8 cellular contexts compared by ENCODE assay signal in genomic region chr14:68979021-68979721, GRCh38. TPM values are rescaled to one million over a fixed set of nuclear protein-coding genes. Genes with fewer than 3 reads are reported as not detected.
DNase-seq lines count a peak whose midpoint lies in the region; ATAC-seq, FAIRE-seq and TF ChIP-seq lines count a peak whose summit lies in the region.

ACTN1 (minus strand) TSS chr14:68979302; CDS start chr14:68979056, 246 bp downstream.

- in situ Hi-C loops in HepG2 (cut with HindIII; ENCODE audit: extremely low pct_ligation_motif_present, low pct_unique_long_range_greater_than_20kb) = loop anchor here (5.0 kb wide), 1 partner anchor 37 kb away; no protein-coding TSS in a partner anchor

- H3K27ac ChIP-seq in duodenal mucosa (ENCODE audit: low read depth, low read length) (peak within 1 kb of the TSS; percentile 92), HepG2 (ENCODE audit: extremely low read length, insufficient read depth, low read length) (peak within 1 kb of the TSS; percentile 90)

- H3K4me3 ChIP-seq in duodenal mucosa (ENCODE audit: low read depth in 1 of 2, low read length in 2 of 2) (peak within 1 kb of the TSS; percentile 77 to 83), HepG2 (replicated peaks in 1 of 3; ENCODE audit: insufficient read depth in 1 of 3, low read depth in 2 of 3, low read length in 3 of 3) (peak within 1 kb of the TSS; percentile 95 to 97 (median 95))

- POLR2A ChIA-PET in activated CD8-positive, alpha-beta T cell treated with anti-CD3 and anti-CD28 coated beads, Interleukin-2, amount 10 ng/mL, durations not matched to agents 7 days and 5 days (lab: Charles Lee) = interaction anchor here (0.6 kb wide), 1 partner anchor 20 kb away, joined by 3 read pairs; no protein-coding TSS in a partner anchor
- POLR2A ChIA-PET in HepG2 (lab: Yijun Ruan, JAX) = interaction anchor here (0.9 to 1.6 kb wide), 9 partner anchors 10 to 40 kb away, joined by 3 to 9 read pairs (median 4); no protein-coding TSS in a partner anchor

- peak within 1 kb of the TSS; percentile 76 to 85 for H3K9ac ChIP-seq in duodenal mucosa (ENCODE audit: low read depth in 1 of 2, low read length in 2 of 2)
- H3K9ac ChIP-seq in HepG2 (ENCODE audit: insufficient read depth, low read depth, low read length) = peak within 1 kb of the TSS; percentile 93

- H3K36me3 ChIP-seq in duodenal mucosa (ENCODE audit: control insufficient read depth in 1 of 2, insufficient read depth in 2 of 2, low read length in 2 of 2) = peaks cover 0 to under 1% of the 10 kb centered on the region in 2 donors
- H3K36me3 ChIP-seq in HepG2 (replicated peaks in 1 of 2; ENCODE audit: control insufficient read depth in 1 of 2, insufficient read depth in 2 of 2, low read length in 2 of 2) = peaks cover 3 to 11% of the 10 kb centered on the region in 2 experiments; a peak in 4 of 5 replicates

- DNase-seq in DMS114 treated with DMSO at 0.1 percent for 48 hours (lab: John Stamatoyannopoulos, UW; ENCODE audit: unreplicated experiment) = peak; percentile 85
- peak; percentile 97 for DNase-seq in NCI-H82 (lab: John Stamatoyannopoulos, UW)
- DNase-seq in activated CD8-positive, alpha-beta T cell treated with anti-CD3 and anti-CD28 coated beads, Interleukin-2, amount 10 ng/mL, durations not matched to agents 7 days and 5 days = peak; percentile 60
- peak; percentile 94 for DNase-seq in HepG2 (ENCODE audit: low spot score)
- DNase-seq in stimulated activated CD4-positive, alpha-beta T cell treated with anti-CD3 and anti-CD28 coated beads, Interleukin-2, amount 100 ng/mL, for 4 hours (ENCODE audit: low read depth) = peak; percentile 46

- CTCF ChIA-PET in activated CD8-positive, alpha-beta T cell treated with anti-CD3 and anti-CD28 coated beads, Interleukin-2, amount 10 ng/mL, durations not matched to agents 7 days and 5 days (lab: Charles Lee) = interaction anchor here (1.3 kb wide), 1 partner anchor 129 kb away, joined by 4 read pairs; no protein-coding TSS in a partner anchor
- CTCF ChIA-PET in HepG2 (lab: Yijun Ruan, JAX; ENCODE audit: low intra/inter-chr PET ratio, low total read pairs) = interaction anchor here (1.1 kb wide), 1 partner anchor 41 kb away, joined by 3 read pairs; no protein-coding TSS in a partner anchor

- no TSS peak for BruUV-seq in HepG2 (replicated peaks; lab: Mats Ljungman, UMichigan)

- peaks cover 22 to 28% of the 10 kb centered on the region in 2 donors for H3K4me1 ChIP-seq in duodenal mucosa (ENCODE audit: control insufficient read depth in 1 of 2, insufficient read depth in 2 of 2, low read length in 2 of 2)
- peaks cover 68% of the 10 kb centered on the region for H3K4me1 ChIP-seq in HepG2 (ENCODE audit: insufficient read depth, low read length)

- H2AFZ ChIP-seq in HepG2 (ENCODE audit: low read length) = no peak within 1 kb of the TSS

- TF ChIP-seq EP300 in HepG2 (IDR thresholded peaks at IDR 0.05; ENCODE audit: low read depth in 2 of 2, low read length in 2 of 2) (no peak), HepG2 (CRISPR knock-in tag; IDR thresholded peaks at IDR 0.05; ENCODE audit: borderline replicate concordance) (no peak)

- intact Hi-C loops in HepG2 (cut with micrococcal nuclease; ENCODE audit: unreplicated experiment) = loop anchor here (1.0 to 5.0 kb wide), 3 partner anchors 24 to 67 kb away; no protein-coding TSS in a partner anchor

- peaks cover 41% of the 10 kb centered on the region for H3K79me2 ChIP-seq in HepG2 (ENCODE audit: insufficient read depth, low read length)

- peaks cover 39% of the 10 kb centered on the region for H3K4me1 Mint-ChIP-seq in activated CD8-positive, alpha-beta T cell treated with anti-CD3 and anti-CD28 coated beads, Interleukin-2, amount 10 ng/mL, durations not matched to agents 7 days and 5 days (ENCODE audit: low read depth)

- no peaks in the 10 kb centered on the region for H3K27me3 ChIP-seq in duodenal mucosa (ENCODE audit: control insufficient read depth in 1 of 2, insufficient read depth in 2 of 2, low read length in 2 of 2)
- no peaks in the 10 kb centered on the region for H3K27me3 ChIP-seq in HepG2 (ENCODE audit: control insufficient read depth in 1 of 2, insufficient read depth in 2 of 2, low read length in 2 of 2)

- 0% methylated on average over 1 of the region's 68 CpGs for WGBS in HepG2 (ENCODE audit: low lambda C conversion rate)

- peak; percentile 25; the same call in 1 of the 2 replicates for TF ChIP-seq CTCF in HepG2 (CRISPR knock-in tag; IDR thresholded peaks at IDR 0.05)

- H3K4me2 ChIP-seq in HepG2 (ENCODE audit: low read depth, low read length) = peak within 1 kb of the TSS; percentile 96

- peak; percentile 39 for ATAC-seq in HG03571 (IDR thresholded peaks at IDR 0.05; ENCODE audit: unreplicated experiment)
- peak; percentile 55 for ATAC-seq in activated CD8-positive, alpha-beta T cell treated with anti-CD3 and anti-CD28 coated beads, Interleukin-2, amount 10 ng/mL, durations not matched to agents 7 days and 5 days
- peak; percentile 78 for ATAC-seq in HepG2
- ATAC-seq in GM19455 (IDR thresholded peaks at IDR 0.05; ENCODE audit: unreplicated experiment) = no peak

- H3K4me3 Mint-ChIP-seq in activated CD8-positive, alpha-beta T cell treated with anti-CD3 and anti-CD28 coated beads, Interleukin-2, amount 10 ng/mL, durations not matched to agents 7 days and 5 days = peak within 1 kb of the TSS; percentile 85

- FAIRE-seq in HepG2 (lab: Jason Lieb, UNC) = no peak

- H4K20me1 ChIP-seq in HepG2 (ENCODE audit: insufficient read depth, low read length) = peaks cover 15% of the 10 kb centered on the region

- peaks cover 22% of the 10 kb centered on the region for H3K27me3 Mint-ChIP-seq in activated CD8-positive, alpha-beta T cell treated with anti-CD3 and anti-CD28 coated beads, Interleukin-2, amount 10 ng/mL, durations not matched to agents 7 days and 5 days (ENCODE audit: low read depth)

- peak within 1 kb of the TSS; percentile 86 for H3K27ac Mint-ChIP-seq in activated CD8-positive, alpha-beta T cell treated with anti-CD3 and anti-CD28 coated beads, Interleukin-2, amount 10 ng/mL, durations not matched to agents 7 days and 5 days

- peak; percentile 17; the same call in 1 of the 2 replicates for TF ChIP-seq RAD21 in HepG2 (CRISPR knock-in tag; IDR thresholded peaks at IDR 0.05)

- H3K9me3 ChIP-seq in duodenal mucosa (ENCODE audit: control insufficient read depth in 1 of 2, low read length in 2 of 2) = no peaks in the 10 kb centered on the region
- H3K9me3 ChIP-seq in HepG2 (ENCODE audit: low read length) = no peaks in the 10 kb centered on the region

- H3K9me3 Mint-ChIP-seq in activated CD8-positive, alpha-beta T cell treated with anti-CD3 and anti-CD28 coated beads, Interleukin-2, amount 10 ng/mL, durations not matched to agents 7 days and 5 days (ENCODE audit: insufficient read depth) = no peaks in the 10 kb centered on the region

- peak; percentile 72 to 85 for TF ChIP-seq POLR2A in HepG2 (IDR thresholded peaks at IDR 0.05; ENCODE audit: insufficient read depth in 1 of 2, low read depth in 2 of 2, low read length in 2 of 2)

- H3K36me3 Mint-ChIP-seq in activated CD8-positive, alpha-beta T cell treated with anti-CD3 and anti-CD28 coated beads, Interleukin-2, amount 10 ng/mL, durations not matched to agents 7 days and 5 days (ENCODE audit: low read depth) = peaks cover 33% of the 10 kb centered on the region

TF ChIP-seq in HepG2, 621 proteins besides CTCF, POLR2A, EP300 and RAD21 (continues in another document):
- TF ChIP-seq TERF1 (CRISPR knock-in tag; IDR thresholded peaks at IDR 0.05) (no peak), ZNF839 (CRISPR knock-in tag; IDR thresholded peaks at IDR 0.05; ENCODE audit: borderline replicate concordance) (no peak), SNRNP70 (IDR thresholded peaks at IDR 0.05; ENCODE audit: low read depth, low read length) (no peak)

RNA-seq across cellular contexts. Expression of gene ACTN1, which starts in this region (rescaled TPM):
- 10 to 100 TPM; 51.4 to 56.1 TPM for total RNA-seq in activated CD8-positive, alpha-beta T cell treated with anti-CD3 and anti-CD28 coated beads, Interleukin-2, amount 10 ng/mL, durations not matched to agents 7 days and 5 days
- total RNA-seq in HepG2 (2016; rRNA removed; fragmentation: Illumina TruSeq; extraction: Trizol) = 58.6 and 62.4 TPM in 2 replicates
- 9.6 and 10.7 TPM in 2 replicates for total RNA-seq in HepG2 (2016; cell fraction: cytosol; rRNA removed; fragmentation: Illumina TruSeq; extraction: Trizol; ENCODE audit: low read depth)
- 55.0 and 63.6 TPM in 2 replicates for total RNA-seq in HepG2 (2016; cell fraction: insoluble cytoplasmic fraction; rRNA removed; fragmentation: Illumina TruSeq; extraction: Trizol)
- 25.2 and 28.3 TPM in 2 replicates for total RNA-seq in HepG2 (2016; cell fraction: membrane; rRNA removed; fragmentation: Illumina TruSeq; extraction: Trizol)
- total RNA-seq in HepG2 (2016; cell fraction: nucleus; rRNA removed; fragmentation: Illumina TruSeq; extraction: Trizol) = 62.9 and 75.6 TPM in 2 replicates
- polyA plus RNA-seq in HepG2 (2011; rRNA removed) = 152 and 162 TPM in 2 replicates
- polyA plus RNA-seq in HepG2 (2011; cell fraction: cytosol; rRNA removed) = 97.7 and 136 TPM in 2 replicates
- 162 and 195 TPM in 2 replicates for polyA plus RNA-seq in HepG2 (2011; cell fraction: nucleus; rRNA removed)
- 109 and 118 TPM in 2 replicates for polyA plus RNA-seq in HepG2 (2012)
- 8.0 and 10.4 TPM in 2 replicates for polyA plus RNA-seq in HepG2 (2016; cell fraction: cytosol; fragmentation: Illumina TruSeq; extraction: Trizol; ENCODE audit: low read depth)
- polyA plus RNA-seq in HepG2 (2016; cell fraction: insoluble cytoplasmic fraction; fragmentation: Illumina TruSeq; extraction: Trizol; ENCODE audit: low read depth) = 67.9 and 88.1 TPM in 2 replicates
- 15.3 and 18.8 TPM in 2 replicates for polyA plus RNA-seq in HepG2 (2016; cell fraction: membrane; fragmentation: Illumina TruSeq; extraction: Trizol; ENCODE audit: low read depth)
- 91.6 and 93.8 TPM in 2 replicates for polyA plus RNA-seq in HepG2 (2016; cell fraction: nucleus; fragmentation: Illumina TruSeq; extraction: Trizol; ENCODE audit: insufficient read depth, low read depth)
- 144 and 214 TPM in 2 replicates for polyA minus RNA-seq in HepG2 (2011; rRNA and poly(A)+ RNA removed; ENCODE audit: low replicate concordance)
- 167 and 168 TPM in 2 replicates for polyA minus RNA-seq in HepG2 (2011; cell fraction: cytosol; rRNA and poly(A)+ RNA removed)
- 119 and 126 TPM in 2 replicates for polyA minus RNA-seq in HepG2 (2011; cell fraction: nucleus; rRNA and poly(A)+ RNA removed)

Comparison
In these comparisons a context has a peak if more than half of its experiments do, and no peak if none do; other contexts are left out.
1. DNase-seq: peak in every context shown above with its lines; median percentile 97 in NCI-H82; 94 in HepG2; 85 in DMS114 treated with DMSO at 0.1 percent for 48 hours; 60 in activated CD8-positive, alpha-beta T cell treated with anti-CD3 and anti-CD28 coated beads, Interleukin-2, amount 10 ng/mL, durations not matched to agents 7 days and 5 days; 46 in stimulated activated CD4-positive, alpha-beta T cell treated with anti-CD3 and anti-CD28 coated beads, Interleukin-2, amount 100 ng/mL, for 4 hours.